In genomic region chr3:40971191-40972168, GRCh38 we compare ENCODE assay signal across 8 cellular contexts.
DNase-seq lines count a peak whose midpoint lies in the region; ATAC-seq, FAIRE-seq and TF ChIP-seq lines count a peak whose summit lies in the region.

No MANE protein-coding gene starts in this region.

- H3K9me3 ChIP-seq in AG04450 (ENCODE audit: control insufficient read depth, insufficient read depth, low read length) = no peaks in the 10 kb centered on the region
- no peaks in the 10 kb centered on the region for H3K9me3 ChIP-seq in right atrium auricular region
- H3K9me3 ChIP-seq in small intestine (ENCODE audit: control insufficient read depth, low read depth) = no peaks in the 10 kb centered on the region

- ATAC-seq in GM18502 (IDR thresholded peaks at IDR 0.05; ENCODE audit: poor library complexity, unreplicated experiment) (peak; percentile 96), HG02884 (IDR thresholded peaks at IDR 0.05; ENCODE audit: unreplicated experiment) (peak; percentile 92)

- peaks cover 14% of the 10 kb centered on the region for H3K36me3 Mint-ChIP-seq in activated T-helper 2 cell treated with anti-CD3 and anti-CD28 coated beads, Interferon-gamma antibody, Interleukin-2, Interleukin-4, amounts not matched to agents 10 μg/mL and 5 μg/mL and 100 μg/mL, durations not matched to agents 14 hours and 24 hours and 36 hours (ENCODE audit: low read depth)

- no peak for TF ChIP-seq CTCF in AG04450 (IDR thresholded peaks at IDR 0.05; ENCODE audit: low read depth, low read length)
- no peak for TF ChIP-seq CTCF in right atrium auricular region (IDR thresholded peaks at IDR 0.05)

- H3K27ac ChIP-seq in AG04450 (ENCODE audit: low read depth, low read length) = no peak overlapping the region
- H3K27ac ChIP-seq in right atrium auricular region = peak overlapping the region; percentile 67 to 69
- peak overlapping the region; percentile 43 to 94 for H3K27ac ChIP-seq in small intestine (ENCODE audit: low read depth in 1 of 2, low read length in 1 of 2)

- H3K4me1 ChIP-seq in right atrium auricular region = peaks cover 0 to 60% of the 10 kb centered on the region in 2 donors
- peaks cover 2 to 11% of the 10 kb centered on the region in 2 donors for H3K4me1 ChIP-seq in small intestine (ENCODE audit: control insufficient read depth in 2 of 2, insufficient read depth in 1 of 2, low read depth in 1 of 2, low read length in 1 of 2)

- peak overlapping the region; percentile 77 for H3K4me3 Mint-ChIP-seq in activated T-helper 2 cell treated with anti-CD3 and anti-CD28 coated beads, Interferon-gamma antibody, Interleukin-2, Interleukin-4, amounts not matched to agents 10 μg/mL and 5 μg/mL and 100 μg/mL, durations not matched to agents 14 hours and 24 hours and 36 hours (ENCODE audit: low read depth)

- H3K27me3 Mint-ChIP-seq in activated T-helper 2 cell treated with anti-CD3 and anti-CD28 coated beads, Interferon-gamma antibody, Interleukin-2, Interleukin-4, amounts not matched to agents 10 μg/mL and 5 μg/mL and 100 μg/mL, durations not matched to agents 14 hours and 24 hours and 36 hours (ENCODE audit: low read depth) = no peaks in the 10 kb centered on the region

- no peak for FAIRE-seq in small intestine (lab: Jason Lieb, UNC)

- no peak overlapping the region for H3K4me3 ChIP-seq in AG04450 (ENCODE audit: low read depth, low read length)
- H3K4me3 ChIP-seq in right atrium auricular region = no peak overlapping the region
- H3K4me3 ChIP-seq in small intestine (ENCODE audit: low read depth in 1 of 2, low read length in 2 of 2) = no peak overlapping the region

- H3K27me3 ChIP-seq in AG04450 (ENCODE audit: control insufficient read depth, insufficient read depth, low read length) = no peaks in the 10 kb centered on the region
- H3K27me3 ChIP-seq in right atrium auricular region = no peaks in the 10 kb centered on the region
- H3K27me3 ChIP-seq in small intestine (ENCODE audit: control insufficient read depth in 2 of 2, insufficient read depth in 2 of 2, low read length in 2 of 2) = no peaks in the 10 kb centered on the region

- 12 to 20% (median 18%) methylated on average over 10 of the region's 10 CpGs for WGBS in small intestine, 3 donors

- DNase-seq in AG04450 (ENCODE audit: low read depth, low spot score) (peak; percentile 65), NCI-H2029 (lab: John Stamatoyannopoulos, UW) (peak; percentile 94), right atrium auricular region (ENCODE audit: low spot score) (peak; percentile 91), small intestine (peak; percentile 91), midbrain (lab: John Stamatoyannopoulos, UW) (no peak)
- DNase-seq in activated T-helper 2 cell treated with anti-CD3 and anti-CD28 coated beads, Interferon-gamma antibody, Interleukin-2, Interleukin-4, amounts not matched to agents 10 μg/mL and 5 μg/mL and 100 μg/mL, durations not matched to agents 14 hours and 24 hours and 36 hours (ENCODE audit: low spot score) = peak; percentile 18

- H3K36me3 ChIP-seq in right atrium auricular region (no peaks in the 10 kb centered on the region), small intestine (ENCODE audit: control insufficient read depth in 2 of 2, insufficient read depth in 2 of 2, low read length in 2 of 2) (no peaks in the 10 kb centered on the region)

- CTCF ChIA-PET in AG04450 (lab: Charles Lee) = no interaction called here

- intact Hi-C loops in activated T-helper 2 cell treated with anti-CD3 and anti-CD28 coated beads, Interferon-gamma antibody, Interleukin-2, Interleukin-4, amounts not matched to agents 10 μg/mL and 5 μg/mL and 100 μg/mL, durations not matched to agents 14 hours and 24 hours and 36 hours (cut with micrococcal nuclease) = loop anchor here (1.0 to 10.0 kb wide), 11 partner anchors 9 to 1111 kb away; partner anchors contain the start of genes CTNNB1 and ULK4

- peaks cover 74% of the 10 kb centered on the region for H3K4me1 Mint-ChIP-seq in activated T-helper 2 cell treated with anti-CD3 and anti-CD28 coated beads, Interferon-gamma antibody, Interleukin-2, Interleukin-4, amounts not matched to agents 10 μg/mL and 5 μg/mL and 100 μg/mL, durations not matched to agents 14 hours and 24 hours and 36 hours (ENCODE audit: low read depth)

- H3K27ac Mint-ChIP-seq in activated T-helper 2 cell treated with anti-CD3 and anti-CD28 coated beads, Interferon-gamma antibody, Interleukin-2, Interleukin-4, amounts not matched to agents 10 μg/mL and 5 μg/mL and 100 μg/mL, durations not matched to agents 14 hours and 24 hours and 36 hours = peak overlapping the region; percentile 100

- POLR2A ChIA-PET in AG04450 (lab: Yijun Ruan, JAX) = interaction anchor here (1.0 kb wide), 1 partner anchor 228 kb away, joined by 3 read pairs; the partner anchor contains the start of gene CTNNB1

- peaks cover 23% of the 10 kb centered on the region for H3K9me3 Mint-ChIP-seq in activated T-helper 2 cell treated with anti-CD3 and anti-CD28 coated beads, Interferon-gamma antibody, Interleukin-2, Interleukin-4, amounts not matched to agents 10 μg/mL and 5 μg/mL and 100 μg/mL, durations not matched to agents 14 hours and 24 hours and 36 hours
